9 cellular contexts compared by ENCODE assay signal in genomic region chr19:45526143-45526542, GRCh38. TPM values are rescaled to one million over a fixed set of nuclear protein-coding genes. Genes with fewer than 3 reads are reported as not detected.
DNase-seq lines count a peak whose midpoint lies in the region; ATAC-seq and TF ChIP-seq lines count a peak whose summit lies in the region.
"Had no signal": no experiment of that assay in that cellular context is flagged by ENCODE, and none has a peak within 500 bp of the region (broad histone marks: within the 10 kb centered on the region; RNA-seq: fewer than 3 reads in every experiment).

No MANE protein-coding gene starts in this region.

- peaks cover 19% of the 10 kb centered on the region for H3K4me1 Mint-ChIP-seq in activated CD8-positive, alpha-beta T cell treated with anti-CD3 and anti-CD28 coated beads for 36 hours (ENCODE audit: low read depth)
- peaks cover 28% of the 10 kb centered on the region for H3K4me1 Mint-ChIP-seq in activated CD8-positive, alpha-beta T cell treated with anti-CD3 and anti-CD28 coated beads, Interleukin-2, amount 10 ng/mL, durations not matched to agents 7 days and 5 days (ENCODE audit: low read depth)

- peaks cover 4% of the 10 kb centered on the region for H3K4me1 ChIP-seq in RWPE2 (ENCODE audit: insufficient read depth, poor library complexity, severe bottlenecking)

- peaks cover 2% of the 10 kb centered on the region for H3K9me3 Mint-ChIP-seq in activated CD8-positive, alpha-beta T cell treated with anti-CD3 and anti-CD28 coated beads for 36 hours
- no peaks in the 10 kb centered on the region for H3K9me3 Mint-ChIP-seq in activated CD8-positive, alpha-beta T cell treated with anti-CD3 and anti-CD28 coated beads, Interleukin-2, amount 10 ng/mL, durations not matched to agents 7 days and 5 days (ENCODE audit: insufficient read depth)

- POLR2A ChIA-PET in activated CD8-positive, alpha-beta T cell treated with anti-CD3 and anti-CD28 coated beads for 36 hours (lab: Charles Lee), result no interaction called here
- POLR2A ChIA-PET in activated CD8-positive, alpha-beta T cell treated with anti-CD3 and anti-CD28 coated beads, Interleukin-2, amount 10 ng/mL, durations not matched to agents 7 days and 5 days (lab: Charles Lee), result no interaction called here

- H3K4me3 ChIP-seq in RWPE2 (ENCODE audit: severe bottlenecking), result no peak overlapping the region

- no peaks in the 10 kb centered on the region for H3K9me3 ChIP-seq in RWPE2 (ENCODE audit: severe bottlenecking)

- ATAC-seq in activated CD8-positive, alpha-beta T cell treated with anti-CD3 and anti-CD28 coated beads for 36 hours, result no peak
- no peak for ATAC-seq in activated CD8-positive, alpha-beta T cell treated with anti-CD3 and anti-CD28 coated beads, Interleukin-2, amount 10 ng/mL, durations not matched to agents 7 days and 5 days
- ATAC-seq in RWPE2 (ENCODE audit: low read depth) (peak; percentile 59), GM19463 (IDR thresholded peaks at IDR 0.05; ENCODE audit: unreplicated experiment) (no peak), HG02938 (IDR thresholded peaks at IDR 0.05; ENCODE audit: unreplicated experiment) (no peak)

- DNase-seq in activated CD8-positive, alpha-beta T cell treated with anti-CD3 and anti-CD28 coated beads for 36 hours, result no peak
- no peak for DNase-seq in activated CD8-positive, alpha-beta T cell treated with anti-CD3 and anti-CD28 coated beads, Interleukin-2, amount 10 ng/mL, durations not matched to agents 7 days and 5 days
- DNase-seq in RWPE2 (ENCODE audit: low spot score) (peak; percentile 90), globus pallidus (ENCODE audit: low spot score) (peak; percentile 79), renal cortical epithelial cell (ENCODE audit: low read depth) (peak; percentile 49), MV-4-11 (lab: John Stamatoyannopoulos, UW) (no peak)
- DNase-seq: naive B cell had no signal

- peak overlapping the region; percentile 38 for H3K27ac Mint-ChIP-seq in activated CD8-positive, alpha-beta T cell treated with anti-CD3 and anti-CD28 coated beads for 36 hours
- H3K27ac Mint-ChIP-seq in activated CD8-positive, alpha-beta T cell treated with anti-CD3 and anti-CD28 coated beads, Interleukin-2, amount 10 ng/mL, durations not matched to agents 7 days and 5 days, result no peak overlapping the region

- H3K27ac ChIP-seq in RWPE2 (ENCODE audit: poor library complexity, severe bottlenecking), result peak overlapping the region; percentile 85

- peaks cover 47% of the 10 kb centered on the region for H3K36me3 ChIP-seq in RWPE2 (ENCODE audit: low read depth)

- no peaks in the 10 kb centered on the region for H3K27me3 ChIP-seq in RWPE2 (ENCODE audit: insufficient read depth, poor library complexity, severe bottlenecking)

- CTCF ChIA-PET in activated CD8-positive, alpha-beta T cell treated with anti-CD3 and anti-CD28 coated beads for 36 hours (lab: Charles Lee), result interaction anchor here (1.4 to 2.8 kb wide), 2 partner anchors 10 to 32 kb away, joined by 5 to 16 read pairs; no protein-coding TSS in a partner anchor
- CTCF ChIA-PET in activated CD8-positive, alpha-beta T cell treated with anti-CD3 and anti-CD28 coated beads, Interleukin-2, amount 10 ng/mL, durations not matched to agents 7 days and 5 days (lab: Charles Lee), result interaction anchor here (0.6 to 2.9 kb wide), 2 partner anchors 32 to 38 kb away, joined by 3 to 19 read pairs; no protein-coding TSS in a partner anchor

- no peaks in the 10 kb centered on the region for H3K27me3 Mint-ChIP-seq in activated CD8-positive, alpha-beta T cell treated with anti-CD3 and anti-CD28 coated beads for 36 hours
- H3K27me3 Mint-ChIP-seq in activated CD8-positive, alpha-beta T cell treated with anti-CD3 and anti-CD28 coated beads, Interleukin-2, amount 10 ng/mL, durations not matched to agents 7 days and 5 days (ENCODE audit: low read depth), result peaks cover 2% of the 10 kb centered on the region
- H3K27me3 Mint-ChIP-seq: naive B cell had no signal

- no peak for TF ChIP-seq CTCF in activated CD8-positive, alpha-beta T cell treated with anti-CD3 and anti-CD28 coated beads for 36 hours (IDR thresholded peaks at IDR 0.05)
- no peak for TF ChIP-seq CTCF in RWPE2 (IDR thresholded peaks at IDR 0.05; ENCODE audit: poor library complexity, severe bottlenecking)

- intact Hi-C loops in activated CD8-positive, alpha-beta T cell treated with anti-CD3 and anti-CD28 coated beads for 36 hours (cut with micrococcal nuclease), result loop anchor here (10.0 kb wide), 1 partner anchor 49 kb away; no protein-coding TSS in a partner anchor

- peaks cover 35% of the 10 kb centered on the region for H3K36me3 Mint-ChIP-seq in activated CD8-positive, alpha-beta T cell treated with anti-CD3 and anti-CD28 coated beads for 36 hours (ENCODE audit: low read depth)
- peaks cover 60% of the 10 kb centered on the region for H3K36me3 Mint-ChIP-seq in activated CD8-positive, alpha-beta T cell treated with anti-CD3 and anti-CD28 coated beads, Interleukin-2, amount 10 ng/mL, durations not matched to agents 7 days and 5 days (ENCODE audit: low read depth)

- H3K4me3 Mint-ChIP-seq in activated CD8-positive, alpha-beta T cell treated with anti-CD3 and anti-CD28 coated beads for 36 hours, result no peak overlapping the region
- H3K4me3 Mint-ChIP-seq in activated CD8-positive, alpha-beta T cell treated with anti-CD3 and anti-CD28 coated beads, Interleukin-2, amount 10 ng/mL, durations not matched to agents 7 days and 5 days, result no peak overlapping the region
- H3K4me3 Mint-ChIP-seq: naive B cell had no signal

RNA-seq across cellular contexts. Expression of gene VASP, which starts 18.9 kb away (rescaled TPM):
- total RNA-seq in activated CD8-positive, alpha-beta T cell treated with anti-CD3 and anti-CD28 coated beads for 36 hours, result 100 to 1,000 TPM; 152 to 153 TPM
- 100 to 1,000 TPM; 215 to 222 TPM for total RNA-seq in activated CD8-positive, alpha-beta T cell treated with anti-CD3 and anti-CD28 coated beads, Interleukin-2, amount 10 ng/mL, durations not matched to agents 7 days and 5 days
- 66.0 and 224 TPM in 2 replicates for total RNA-seq in renal cortical epithelial cell

RNA-seq across cellular contexts. Expression of gene PPM1N, which starts 27.9 kb away (rescaled TPM):
- 1 to 10 TPM; 3.7 to 4.2 TPM for total RNA-seq in activated CD8-positive, alpha-beta T cell treated with anti-CD3 and anti-CD28 coated beads for 36 hours
- 1 to 10 TPM; 1.6 to 3.2 TPM for total RNA-seq in activated CD8-positive, alpha-beta T cell treated with anti-CD3 and anti-CD28 coated beads, Interleukin-2, amount 10 ng/mL, durations not matched to agents 7 days and 5 days
- total RNA-seq in renal cortical epithelial cell, result 0.75 and 1.0 TPM in 2 replicates

RNA-seq across cellular contexts. Expression of gene RTN2, which starts 29.3 kb away (rescaled TPM):
- 1 to 10 TPM; 2.6 to 3.0 TPM for total RNA-seq in activated CD8-positive, alpha-beta T cell treated with anti-CD3 and anti-CD28 coated beads for 36 hours
- 1 to 10 TPM; 2.0 to 3.4 TPM for total RNA-seq in activated CD8-positive, alpha-beta T cell treated with anti-CD3 and anti-CD28 coated beads, Interleukin-2, amount 10 ng/mL, durations not matched to agents 7 days and 5 days
- 5.8 and 20.0 TPM in 2 replicates for total RNA-seq in renal cortical epithelial cell

RNA-seq across cellular contexts. Expression of gene FOSB, which starts 58.3 kb away (rescaled TPM):
- total RNA-seq in activated CD8-positive, alpha-beta T cell treated with anti-CD3 and anti-CD28 coated beads for 36 hours, result 10 to 100 TPM; 70.0 to 71.2 TPM
- total RNA-seq in activated CD8-positive, alpha-beta T cell treated with anti-CD3 and anti-CD28 coated beads, Interleukin-2, amount 10 ng/mL, durations not matched to agents 7 days and 5 days, result 100 to 1,000 TPM; 154 to 172 TPM
- 1.4 and 18.3 TPM in 2 replicates for total RNA-seq in renal cortical epithelial cell

RNA-seq across cellular contexts. Expression of gene OPA3, which starts 58.5 kb away (rescaled TPM):
- 10 to 100 TPM; 13.7 to 14.3 TPM for total RNA-seq in activated CD8-positive, alpha-beta T cell treated with anti-CD3 and anti-CD28 coated beads for 36 hours
- total RNA-seq in activated CD8-positive, alpha-beta T cell treated with anti-CD3 and anti-CD28 coated beads, Interleukin-2, amount 10 ng/mL, durations not matched to agents 7 days and 5 days, result 10 to 100 TPM; 13.4 to 14.9 TPM
- total RNA-seq in renal cortical epithelial cell, result 8.7 and 14.5 TPM in 2 replicates

Comparison
In these comparisons a context has a peak if more than half of its experiments do, and no peak if none do; other contexts are left out.
1. DNase-seq: peak in RWPE2 (single experiment), globus pallidus (single experiment) and renal cortical epithelial cell (single experiment); none in activated CD8-positive, alpha-beta T cell treated with anti-CD3 and anti-CD28 coated beads for 36 hours (single experiment), activated CD8-positive, alpha-beta T cell treated with anti-CD3 and anti-CD28 coated beads, Interleukin-2, amount 10 ng/mL, durations not matched to agents 7 days and 5 days (single experiment) and MV-4-11 (single experiment).